Comparison of ENCODE assay signal across 24 cellular contexts in genomic region chr6:65110031-65110430, GRCh38.
DNase-seq lines count a peak whose midpoint lies in the region; ATAC-seq, FAIRE-seq and TF ChIP-seq lines count a peak whose summit lies in the region.
"Had no signal": no experiment of that assay in that cellular context is flagged by ENCODE, and none has a peak within 500 bp of the region (broad histone marks: within the 10 kb centered on the region; RNA-seq: fewer than 3 reads in every experiment).

No MANE protein-coding gene starts in this region.

- H3K4me1 ChIP-seq in GM23338 (ENCODE audit: insufficient read depth), result no peaks in the 10 kb centered on the region
- no peaks in the 10 kb centered on the region for H3K4me1 ChIP-seq in heart left ventricle
- H3K4me1 ChIP-seq in spleen, result no peaks in the 10 kb centered on the region
- H3K4me1 ChIP-seq: SJCRH30 had no signal

- no peaks in the 10 kb centered on the region for H3K27me3 Mint-ChIP-seq in GM23338 (ENCODE audit: insufficient read depth, low read depth, poor library complexity)

- H3K4me1 Mint-ChIP-seq in GM23338, result peaks cover 3% of the 10 kb centered on the region; the same call in 2 of the 3 replicates

- H3K9me3 Mint-ChIP-seq in GM23338, result peaks cover 6% of the 10 kb centered on the region; the same call in 1 of the 3 replicates

- no peak for DNase-seq in GM23338 (ENCODE audit: low spot score)
- peak; percentile 2 for DNase-seq in iris pigment epithelial cell (ENCODE audit: low read depth)
- peak; percentile 70 for DNase-seq in renal cortical epithelial cell (ENCODE audit: low read depth)
- DNase-seq in GM12891 (ENCODE audit: insufficient read length, low spot score), result no peak
- no peak for DNase-seq in heart left ventricle
- DNase-seq in spleen, result no peak
- DNase-seq: 8988T, ACHN, Karpas-422, MV-4-11, NCI-H1105, NCI-H1436 treated with DMSO at 0.1 percent for 48 hours, NCI-H2029, NCI-H446, NCI-H524 treated with DMSO at 0.1 percent for 48 hours, NCI-H774, PC-3, SJCRH30 had no signal

- ATAC-seq in GM23338 (no peak), heart left ventricle (no peak)
- ATAC-seq: HCT116, HepG2, PC-3, Right ventricle myocardium inferior, SK-N-SH treated with all-trans-retinoic acid at 6 μM for 48 hours had no signal

- no peaks in the 10 kb centered on the region for H3K79me2 ChIP-seq in GM23338 (replicated peaks; ENCODE audit: insufficient read depth)

- H3K4me3 Mint-ChIP-seq in GM23338, result no peak overlapping the region

- H3K9me2 ChIP-seq in GM23338 (ENCODE audit: insufficient read depth), result no peaks in the 10 kb centered on the region; the same call in 1 of the 2 replicates

- no peak overlapping the region for H3K4me2 ChIP-seq in GM23338

- peak; percentile 45 for FAIRE-seq in colon (lab: Jason Lieb, UNC)
- no peak for FAIRE-seq in GM12891 (lab: Jason Lieb, UNC)
- FAIRE-seq: H1, HepG2 had no signal

- TF ChIP-seq POLR2A in GM12891 (IDR thresholded peaks at IDR 0.05; ENCODE audit: low read depth, low read length) (no peak), heart left ventricle (IDR thresholded peaks at IDR 0.05) (no peak), spleen (IDR thresholded peaks at IDR 0.05) (no peak)

- H3K36me3 Mint-ChIP-seq in GM23338 (ENCODE audit: low read depth), result no peaks in the 10 kb centered on the region

- TF ChIP-seq CTCF in GM23338 (conservative IDR thresholded peaks at IDR 0.05; ENCODE audit: low read depth in 2 of 2) (no peak), heart left ventricle (IDR thresholded peaks at IDR 0.05) (no peak), spleen (IDR thresholded peaks at IDR 0.05 in 8 of 11, conservative IDR thresholded peaks at IDR 0.05 in 3 of 11) (no peak)

- no peaks in the 10 kb centered on the region for H3K27me3 ChIP-seq in GM23338 (ENCODE audit: insufficient read depth)
- no peaks in the 10 kb centered on the region for H3K27me3 ChIP-seq in heart left ventricle
- no peaks in the 10 kb centered on the region for H3K27me3 ChIP-seq in spleen (replicated peaks in 1 of 7)
- H3K27me3 ChIP-seq: SJCRH30 had no signal

- H3K4me3 ChIP-seq in GM23338 (no peak overlapping the region), heart left ventricle (no peak overlapping the region), spleen (no peak overlapping the region)
- H3K4me3 ChIP-seq: SJCRH30 had no signal

- H3K27ac ChIP-seq in GM23338 (ENCODE audit: low read depth) (no peak overlapping the region), heart left ventricle (no peak overlapping the region), spleen (no peak overlapping the region)
- H3K27ac ChIP-seq: SJCRH30 had no signal

- no peaks in the 10 kb centered on the region for H3K9me3 ChIP-seq in heart left ventricle
- no peaks in the 10 kb centered on the region for H3K9me3 ChIP-seq in spleen
- H3K9me3 ChIP-seq: SJCRH30 had no signal

- WGBS in heart left ventricle, 4 donors, result 73 to 83% (median 76%) methylated on average over 3 of the region's 3 CpGs
- WGBS in spleen, 5 donors, result 75 to 85% (median 80%) methylated on average over 3 of the region's 3 CpGs

- no peaks in the 10 kb centered on the region for H3F3A ChIP-seq in GM23338 (replicated peaks; ENCODE audit: low read depth)

- intact Hi-C loops in heart left ventricle (cut with DNase I), result no loop called here
- intact Hi-C loops in spleen (cut with DNase I; ENCODE audit: low total_unique reads), result no loop called here

- H4K20me1 ChIP-seq in GM23338 (replicated peaks; ENCODE audit: insufficient read depth), result no peaks in the 10 kb centered on the region

- no peaks in the 10 kb centered on the region for H3K36me3 ChIP-seq in GM23338 (ENCODE audit: insufficient read depth)
- no peaks in the 10 kb centered on the region for H3K36me3 ChIP-seq in heart left ventricle
- no peaks in the 10 kb centered on the region for H3K36me3 ChIP-seq in spleen
- H3K36me3 ChIP-seq: SJCRH30 had no signal

- peak overlapping the region; percentile 30; the same call in 1 of the 2 replicates for H2AFZ ChIP-seq in GM23338

- H3K27ac Mint-ChIP-seq in GM23338, result no peak overlapping the region

TF ChIP-seq in GM23338, 12 proteins besides CTCF, POLR2A, EP300 and RAD21 (continues in another document):
- no peak for TF ChIP-seq JUNB (IDR thresholded peaks at IDR 0.05; ENCODE audit: unreplicated experiment)
- no peak for TF ChIP-seq NANOG (IDR thresholded peaks at IDR 0.05; ENCODE audit: borderline replicate concordance)
- no peak for TF ChIP-seq ZNF331 (CRISPR knock-in tag; IDR thresholded peaks at IDR 0.05; ENCODE audit: low read depth)
- TF ChIP-seq ZNF114 (CRISPR knock-in tag; IDR thresholded peaks at IDR 0.05), result no peak
- no peak for TF ChIP-seq REST (IDR thresholded peaks at IDR 0.05; ENCODE audit: unreplicated experiment)

TF ChIP-seq in GM12891, 5 proteins besides CTCF, POLR2A, EP300 and RAD21:
- TF ChIP-seq TAF1 (IDR thresholded peaks at IDR 0.05; ENCODE audit: low read depth, low read length) (no peak), SPI1 (IDR thresholded peaks at IDR 0.05; ENCODE audit: low read depth, low read length) (no peak), POU2F2 (IDR thresholded peaks at IDR 0.05; ENCODE audit: low read depth, low read length) (no peak), PAX5 (IDR thresholded peaks at IDR 0.05; ENCODE audit: insufficient read depth, low read length, severe bottlenecking) (no peak)
TF ChIP-seq in GM12891: peak in this region for 0.

Comparison
In these comparisons a context has a peak if more than half of its experiments do, and no peak if none do; other contexts are left out.
1. DNase-seq: peak in iris pigment epithelial cell (single experiment) and renal cortical epithelial cell (single experiment); none in GM23338 (single experiment), GM12891 (single experiment), heart left ventricle (0 of 5) and spleen (single experiment).